Comparison of ENCODE assay signal across 1 cellular context in the genomic region with DNA sequence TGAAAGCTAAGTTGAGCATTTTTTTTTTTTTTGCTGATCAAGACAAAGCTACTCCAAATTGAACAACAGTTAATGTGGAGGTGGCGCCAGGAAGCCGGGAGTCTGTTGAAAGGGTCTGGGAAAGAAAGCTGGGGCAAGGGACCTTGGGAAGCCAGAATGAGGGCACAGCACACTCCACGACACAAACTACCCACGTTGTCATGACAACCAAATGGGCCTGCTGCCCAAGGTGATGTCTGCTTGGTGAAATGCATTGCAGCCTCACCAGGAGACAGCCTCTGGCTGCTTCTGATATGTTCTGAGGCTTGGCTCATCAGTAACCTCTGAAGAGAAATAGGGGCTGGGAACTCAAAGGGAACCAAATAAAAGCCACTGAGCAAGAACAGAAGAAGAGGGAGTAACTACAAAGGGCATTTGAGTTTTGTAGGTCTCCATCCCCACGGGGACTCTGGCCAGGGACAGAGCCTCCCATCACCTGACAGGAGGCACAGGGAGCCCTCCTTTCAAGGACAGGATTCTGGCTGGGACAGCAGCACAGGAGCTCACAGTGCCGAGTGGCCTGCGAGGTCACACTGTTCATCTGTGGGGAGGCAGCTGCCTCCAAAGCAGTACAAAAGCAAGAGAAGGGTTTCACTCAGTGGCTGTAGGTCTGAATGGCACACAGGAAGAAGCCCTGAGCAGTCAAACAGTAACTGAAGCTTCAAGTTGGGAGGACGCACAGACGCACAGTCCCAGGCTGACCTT.
TF ChIP-seq lines count a peak whose summit lies in the region.

No MANE protein-coding gene starts in this region.

TF ChIP-seq in HepG2, 621 proteins besides CTCF, POLR2A, EP300 and RAD21:
- no peak for TF ChIP-seq ZNF510 (CRISPR knock-in tag; IDR thresholded peaks at IDR 0.05; ENCODE audit: low read depth)
- no peak for TF ChIP-seq KDM4B (CRISPR knock-in tag; IDR thresholded peaks at IDR 0.05)
- TF ChIP-seq MAFK (conservative IDR thresholded peaks at IDR 0.05 in 1 of 2, IDR thresholded peaks at IDR 0.05 in 1 of 2; ENCODE audit: low read length in 2 of 2): 0 out of 4 replicates have a peak, but pooled peaks of 1 of the 2 experiments have one; percentile 2
- no peak for TF ChIP-seq ZSCAN31 (CRISPR knock-in tag; IDR thresholded peaks at IDR 0.05; ENCODE audit: low read depth)
- TF ChIP-seq RFX1 (IDR thresholded peaks at IDR 0.05): peak; percentile 56; the same call in 1 of the 2 replicates
